Comparison of ENCODE assay signal across 27 cellular contexts in genomic region chr6:94494500-94494899, GRCh38.
"Had no signal": no experiment of that assay in that cellular context is flagged by ENCODE, and none has a peak within 500 bp of the region (broad histone marks: within the 10 kb centered on the region; RNA-seq: fewer than 3 reads in every experiment).

No MANE protein-coding gene starts in this region.

- H3K27me3 ChIP-seq: stomach, suprapubic skin, testis, thyroid gland, tibial artery, tibial nerve, transverse colon, upper lobe of left lung, upper lobe of right lung, uterus, vagina had no signal

- DNase-seq: stimulated activated CD4-positive, alpha-beta T cell treated with anti-CD3 and anti-CD28 coated beads, Interleukin-2, amount 100 ng/mL, for 48 hours; stimulated activated CD4-positive, alpha-beta T cell treated with anti-CD3 and anti-CD28 coated beads, Interleukin-4, amount 100 ng/mL, for 1 hour; stimulated activated CD4-positive, alpha-beta T cell treated with anti-CD3 and anti-CD28 coated beads, Interleukin-4, amount 100 ng/mL, for 24 hours; stimulated activated CD4-positive, alpha-beta T cell treated with anti-CD3 and anti-CD28 coated beads, Interleukin-4, amount 100 ng/mL, for 4 hours; stimulated activated CD8-positive, alpha-beta memory T cell treated with anti-CD3 and anti-CD28 coated beads, Interleukin-4, amount 100 ng/mL, for 48 hours; stimulated activated naive B cell treated with anti-CD40 and anti-IgM and Interleukin-4, amounts not matched to agents 10 μg/mL and 1 μg/mL and 100 μg/mL, for 72 hours; stimulated activated naive CD4-positive, alpha-beta T cell; stimulated activated naive CD4-positive, alpha-beta T cell treated with Interleukin-2 at 50 U/mL for 16 hours; stimulated activated naive CD8-positive, alpha-beta T cell treated with anti-CD3 and anti-CD28 coated beads, Interleukin-15, amount 100 ng/mL, for 72 hours; stimulated activated naive CD8-positive, alpha-beta T cell treated with anti-CD3 and anti-CD28 coated beads, Interleukin-15, Interleukin-2, amounts not matched to agents 100 U/mL and 50 U/mL, for 24 hours; stomach; substantia nigra; testis; thyroid gland; tibial artery; transverse colon; trophoblast cell; upper lobe of left lung; upper lobe of right lung; uterus had no signal

- ATAC-seq: stimulated activated effector memory CD8-positive, alpha-beta T cell treated with anti-CD3 and anti-CD28 coated beads, Interleukin-12 subunit alpha, Interleukin-12 subunit beta, amount 100 ng/mL, for 72 hours; stimulated activated memory B cell treated with anti-CD40 and anti-IgM and Interleukin-4, amounts not matched to agents 10 μg/mL and 1 μg/mL and 100 μg/mL, for 72 hours; stimulated activated naive B cell treated with anti-CD40 and anti-IgM and Interleukin-4, amounts not matched to agents 10 μg/mL and 1 μg/mL and 100 μg/mL, for 72 hours; stimulated activated naive CD8-positive, alpha-beta T cell treated with anti-CD3 and anti-CD28 coated beads, Interleukin-15, amount 100 ng/mL, for 72 hours; stimulated activated naive CD8-positive, alpha-beta T cell treated with anti-CD3 and anti-CD28 coated beads, Interleukin-15, Interleukin-2, amounts not matched to agents 100 U/mL and 50 U/mL, for 24 hours; upper lobe of right lung had no signal

- H3K36me3 ChIP-seq: stomach, suprapubic skin, thoracic aorta, thyroid gland, tibial artery, tibial nerve, transverse colon, upper lobe of left lung, upper lobe of right lung, uterus, vagina had no signal

- H3K27ac ChIP-seq: stomach, suprapubic skin, testis, thoracic aorta, thyroid gland, tibial artery, tibial nerve, transverse colon, upper lobe of left lung, upper lobe of right lung, uterus, vagina had no signal

- H3K4me3 ChIP-seq: stomach, suprapubic skin, testis, thoracic aorta, thyroid gland, tibial artery, tibial nerve, transverse colon, upper lobe of left lung, upper lobe of right lung, uterus, vagina had no signal

- H3K9me3 ChIP-seq: suprapubic skin, testis, thoracic aorta, thyroid gland, tibial artery, tibial nerve, transverse colon, upper lobe of left lung, upper lobe of right lung, uterus, vagina had no signal

- H3K4me1 ChIP-seq: stomach, suprapubic skin, testis, thyroid gland, tibial artery, tibial nerve, transverse colon, upper lobe of left lung, upper lobe of right lung, uterus, vagina had no signal

- FAIRE-seq: urothelium cell line had no signal
